ENCODE assay signal across 27 cellular contexts in the genomic region with DNA sequence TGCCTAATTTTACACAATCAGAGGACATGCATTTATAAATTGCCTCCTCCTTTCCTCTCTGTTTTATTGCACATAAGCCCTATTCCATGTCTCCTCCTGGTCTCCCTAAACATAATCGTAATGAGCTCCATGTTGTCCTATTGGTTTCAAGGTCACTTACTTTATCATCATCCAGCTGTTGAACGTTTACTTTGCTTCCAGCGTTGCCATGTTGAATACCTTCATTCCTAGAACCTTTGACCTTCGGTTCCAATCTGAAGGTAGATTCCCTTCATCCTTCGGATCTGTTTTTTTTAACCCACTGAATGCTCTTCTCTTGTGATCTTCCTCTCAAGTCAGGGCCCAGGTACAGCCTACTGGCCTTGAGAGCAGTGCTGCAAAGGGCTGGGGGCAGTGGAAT.
"Had no signal": no experiment of that assay in that cellular context is flagged by ENCODE, and none has a peak within 500 bp of the region (broad histone marks: within the 10 kb centered on the region; RNA-seq: fewer than 3 reads in every experiment).

No MANE protein-coding gene starts in this region.

- ATAC-seq: left colon; natural killer cell; stimulated activated naive B cell treated with anti-CD40 and anti-IgM and Interleukin-4, amounts not matched to agents 10 μg/mL and 1 μg/mL and 100 μg/mL, for 72 hours; stimulated activated naive CD8-positive, alpha-beta T cell treated with anti-CD3 and anti-CD28 coated beads, Interleukin-15, Interleukin-2, amounts not matched to agents 100 U/mL and 50 U/mL, for 24 hours had no signal

- H3K9me3 ChIP-seq: left lung, lower lobe of right lung, neutrophil, right atrium auricular region, stomach, testis, thyroid gland, transverse colon, upper lobe of left lung, vagina had no signal

- H3K27ac Mint-ChIP-seq: natural killer cell; nephron progenitor cell; neural progenitor cell; stimulated activated naive B cell treated with anti-CD40 and anti-IgM and Interleukin-4, amounts not matched to agents 10 μg/mL and 1 μg/mL and 100 μg/mL, for 72 hours had no signal

- H3K9me3 Mint-ChIP-seq: natural killer cell; nephron progenitor cell; neural progenitor cell; stimulated activated naive B cell treated with anti-CD40 and anti-IgM and Interleukin-4, amounts not matched to agents 10 μg/mL and 1 μg/mL and 100 μg/mL, for 72 hours had no signal

- FAIRE-seq: kidney had no signal

- H3K27me3 Mint-ChIP-seq: stimulated activated naive B cell treated with anti-CD40 and anti-IgM and Interleukin-4, amounts not matched to agents 10 μg/mL and 1 μg/mL and 100 μg/mL, for 72 hours had no signal

- DNase-seq: kidney; left colon; left lung; lower lobe of right lung; mammary epithelial cell; mesenchymal stem cell; natural killer cell; nephron progenitor cell; occipital lobe; stimulated activated CD4-positive, alpha-beta T cell treated with anti-CD3 and anti-CD28 coated beads, Interleukin-12 subunit alpha, Interleukin-12 subunit beta, amount 100 ng/mL, for 4 hours; stimulated activated CD4-positive, alpha-beta T cell treated with anti-CD3 and anti-CD28 coated beads, Interleukin-15, amount 100 ng/mL, for 24 hours; stimulated activated CD4-positive, alpha-beta T cell treated with anti-CD3 and anti-CD28 coated beads, Interleukin-2, amount 100 ng/mL, for 24 hours; stimulated activated CD4-positive, alpha-beta T cell treated with anti-CD3 and anti-CD28 coated beads, Interleukin-4, amount 100 ng/mL, for 1 hour; stimulated activated naive B cell treated with anti-CD40 and anti-IgM and Interleukin-4, amounts not matched to agents 10 μg/mL and 1 μg/mL and 100 μg/mL, for 72 hours; stimulated activated naive CD8-positive, alpha-beta T cell treated with anti-CD3 and anti-CD28 coated beads, Interleukin-15, Interleukin-2, amounts not matched to agents 100 U/mL and 50 U/mL, for 24 hours; stomach; testis; thyroid gland; transverse colon; upper lobe of left lung had no signal

- H3K36me3 ChIP-seq: neural progenitor cell, right atrium auricular region, thyroid gland, vagina had no signal

- H3K4me2 ChIP-seq: hepatocyte, neural progenitor cell had no signal

- H3K27ac ChIP-seq: hepatocyte, left lung, lower lobe of right lung, neural progenitor cell, neutrophil, parathyroid adenoma, right atrium auricular region, skin epidermis, thyroid gland, transverse colon, upper lobe of left lung, vagina had no signal

- H3K4me3 ChIP-seq: hepatocyte, left lung, lower lobe of right lung, neural progenitor cell, right atrium auricular region, skin epidermis, stomach, testis, thyroid gland, transverse colon, upper lobe of left lung, vagina had no signal

- H3K36me3 Mint-ChIP-seq: natural killer cell had no signal

- H3K27me3 ChIP-seq: hepatocyte, left lung, neural progenitor cell, neutrophil, right atrium auricular region, stomach, testis, thyroid gland, transverse colon, upper lobe of left lung, vagina had no signal

- H3K9ac ChIP-seq: neural progenitor cell, parathyroid adenoma had no signal

- H3K4me3 Mint-ChIP-seq: nephron progenitor cell; neural progenitor cell; stimulated activated naive B cell treated with anti-CD40 and anti-IgM and Interleukin-4, amounts not matched to agents 10 μg/mL and 1 μg/mL and 100 μg/mL, for 72 hours had no signal

- H2AFZ ChIP-seq: hepatocyte, neural progenitor cell, parathyroid adenoma had no signal

- H3K4me1 ChIP-seq: lower lobe of right lung, parathyroid adenoma had no signal

- H3K79me2 ChIP-seq: hepatocyte, parathyroid adenoma had no signal
